ENCODE assay signal across 25 cellular contexts in genomic region chr3:37520802-37521350, GRCh38.
DNase-seq lines count a peak whose midpoint lies in the region; ATAC-seq, FAIRE-seq and TF ChIP-seq lines count a peak whose summit lies in the region.
"Had no signal": no experiment of that assay in that cellular context is flagged by ENCODE, and none has a peak within 500 bp of the region (broad histone marks: within the 10 kb centered on the region; RNA-seq: fewer than 3 reads in every experiment).

No MANE protein-coding gene starts in this region.

- no peak for TF ChIP-seq CTCF in astrocyte of the spinal cord (IDR thresholded peaks at IDR 0.05; ENCODE audit: low read depth, low read length)
- no peak for TF ChIP-seq CTCF in smooth muscle cell (IDR thresholded peaks at IDR 0.05; ENCODE audit: borderline replicate concordance, insufficient read depth, poor library complexity, severe bottlenecking)
- TF ChIP-seq CTCF in Peyer's patch (IDR thresholded peaks at IDR 0.05): no peak

- peak; percentile 39 for ATAC-seq in left ventricle myocardium superior
- ATAC-seq: activated naive CD8-positive, alpha-beta T cell treated with anti-CD3 and anti-CD28 coated beads, Interleukin-2, amount 50 U/mL, for 24 hours; lower lobe of right lung; T-helper 17 cell had no signal

- WGBS in smooth muscle cell (ENCODE audit: low lambda C conversion rate): 52% methylated on average over 11 of the region's 11 CpGs

- H3F3A ChIP-seq in smooth muscle cell (ENCODE audit: low read depth): peaks cover 7% of the 10 kb centered on the region

- H3K79me2 ChIP-seq in smooth muscle cell (ENCODE audit: low read depth): no peaks in the 10 kb centered on the region

- H3K4me1 ChIP-seq in HAP-1: peaks cover 4% of the 10 kb centered on the region; the same call in 1 of the 2 replicates
- H3K4me1 ChIP-seq in smooth muscle cell (ENCODE audit: low read depth): peaks cover 10% of the 10 kb centered on the region
- no peaks in the 10 kb centered on the region for H3K4me1 ChIP-seq in Peyer's patch
- H3K4me1 ChIP-seq: SJCRH30 had no signal

- H3K4me3 ChIP-seq in HAP-1: no peak overlapping the region
- no peak overlapping the region for H3K4me3 ChIP-seq in astrocyte of the spinal cord (ENCODE audit: low read depth, low read length)
- H3K4me3 ChIP-seq in smooth muscle cell: no peak overlapping the region
- no peak overlapping the region for H3K4me3 ChIP-seq in Peyer's patch
- H3K4me3 ChIP-seq: lower lobe of right lung, SJCRH30 had no signal

- TF ChIP-seq POLR2A in GM12891 (IDR thresholded peaks at IDR 0.05; ENCODE audit: low read depth, low read length) (no peak), Peyer's patch (IDR thresholded peaks at IDR 0.05) (no peak)

- H3K27me3 ChIP-seq in HAP-1 (ENCODE audit: low read depth) (no peaks in the 10 kb centered on the region), smooth muscle cell (ENCODE audit: low read depth) (peaks cover 74% of the 10 kb centered on the region), Peyer's patch (no peaks in the 10 kb centered on the region)
- H3K27me3 ChIP-seq: SJCRH30 had no signal

- H3K27ac ChIP-seq in smooth muscle cell (ENCODE audit: low read depth) (peak overlapping the region; percentile 62), Peyer's patch (no peak overlapping the region)
- H3K27ac ChIP-seq: lower lobe of right lung, SJCRH30, VCaP had no signal

- DNase-seq in HAP-1 (ENCODE audit: low spot score in 2 of 2) (peak; percentile 8 to 26), astrocyte of the spinal cord (ENCODE audit: low read depth, low spot score) (peak; percentile 6), left ventricle myocardium superior (no peak), smooth muscle cell (lab: John Stamatoyannopoulos, UW; ENCODE audit: unreplicated experiment) (no peak), GM12891 (ENCODE audit: insufficient read length, low spot score) (no peak), Peyer's patch (no peak), UCSD-AML1 (lab: John Stamatoyannopoulos, UW; ENCODE audit: unreplicated experiment) (no peak)
- DNase-seq: activated CD4-positive, alpha-beta T cell treated with anti-CD3 and anti-CD28 coated beads, Interleukin-2, amount 50 U/mL, for 4 hours; activated CD8-positive, alpha-beta memory T cell treated with anti-CD3 and anti-CD28 coated beads, Interleukin-2, amount 50 U/mL, for 48 hours; activated effector memory CD4-positive, alpha-beta T cell treated with anti-CD3 and anti-CD28 coated beads, Interleukin-2, amount 50 U/mL, for 16 hours; activated naive CD8-positive, alpha-beta T cell treated with anti-CD3 and anti-CD28 coated beads, Interleukin-2, amount 50 U/mL, for 24 hours; CD8-positive, alpha-beta memory T cell; effector CD4-positive, alpha-beta T cell; glutamatergic neuron; lower lobe of right lung; naive B cell; NCI-H1930; NCI-H345; retina; SJCRH30; T-helper 17 cell had no signal

- intact Hi-C loops in left ventricle myocardium superior (cut with micrococcal nuclease): no loop called here

- H3K9me3 ChIP-seq in HAP-1 (no peaks in the 10 kb centered on the region), smooth muscle cell (replicated peaks; ENCODE audit: low read depth) (no peaks in the 10 kb centered on the region), Peyer's patch (no peaks in the 10 kb centered on the region)
- H3K9me3 ChIP-seq: lower lobe of right lung, SJCRH30 had no signal

- peak overlapping the region; percentile 39 for H3K4me2 ChIP-seq in smooth muscle cell

- in situ Hi-C loops in HAP-1 (cut with MboI; ENCODE audit: low sequenced_read_pairs) (no loop called here), astrocyte of the spinal cord (cut with HindIII; ENCODE audit: low sequenced_read_pairs) (no loop called here)

- peak overlapping the region; percentile 17 for H3K9ac ChIP-seq in smooth muscle cell (ENCODE audit: low read depth)

- H2AFZ ChIP-seq in smooth muscle cell (ENCODE audit: low read depth): no peak overlapping the region

- peaks cover 12% of the 10 kb centered on the region for H4K20me1 ChIP-seq in smooth muscle cell (ENCODE audit: low read depth)

- FAIRE-seq in GM12891 (lab: Jason Lieb, UNC): no peak
- FAIRE-seq: GM12892, GM19239, H1 had no signal

- H3K36me3 ChIP-seq in HAP-1 (replicated peaks) (no peaks in the 10 kb centered on the region), smooth muscle cell (ENCODE audit: low read depth) (no peaks in the 10 kb centered on the region), Peyer's patch (peaks cover 0 to 12% (median 0%) of the 10 kb centered on the region in 3 donors)
- H3K36me3 ChIP-seq: SJCRH30 had no signal

TF ChIP-seq in GM12891, 5 proteins besides CTCF, POLR2A, EP300 and RAD21:
- TF ChIP-seq POLR2AphosphoS5 (IDR thresholded peaks at IDR 0.05; ENCODE audit: low read depth, low read length): no peak
- no peak for TF ChIP-seq TAF1 (IDR thresholded peaks at IDR 0.05; ENCODE audit: low read depth, low read length)
- no peak for TF ChIP-seq PAX5 (IDR thresholded peaks at IDR 0.05; ENCODE audit: insufficient read depth, low read length, severe bottlenecking)
- TF ChIP-seq SPI1 (IDR thresholded peaks at IDR 0.05; ENCODE audit: low read depth, low read length): no peak
- no peak for TF ChIP-seq POU2F2 (IDR thresholded peaks at IDR 0.05; ENCODE audit: low read depth, low read length)

Comparison
In these comparisons a context has a peak if more than half of its experiments do, and no peak if none do; other contexts are left out.
1. DNase-seq: peak in HAP-1 (2 of 2) and astrocyte of the spinal cord (single experiment); none in left ventricle myocardium superior (single experiment), smooth muscle cell (single experiment), GM12891 (single experiment), Peyer's patch (0 of 3) and UCSD-AML1 (single experiment).